ENCODE assay signal across 12 cellular contexts in the genomic region with DNA sequence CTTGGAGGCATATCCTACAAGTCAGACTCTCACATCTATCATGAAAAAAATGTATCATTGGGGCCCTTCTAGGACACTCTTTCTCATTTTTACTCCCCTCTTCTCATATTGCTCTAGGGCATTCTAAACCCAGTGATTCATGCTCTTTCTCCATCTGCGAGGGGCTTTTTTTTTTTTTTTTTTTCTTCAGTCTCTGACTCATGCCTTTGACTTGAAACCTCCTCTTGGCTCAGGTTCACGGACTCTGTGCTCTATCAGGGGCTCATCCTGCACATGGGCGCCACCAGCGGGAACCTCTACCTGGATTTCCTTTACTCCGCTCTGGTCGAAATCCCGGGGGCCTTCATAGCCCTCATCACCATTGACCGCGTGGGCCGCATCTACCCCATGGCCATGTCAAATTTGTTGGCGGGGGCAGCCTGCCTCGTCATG. TPM values are rescaled to one million over a fixed set of nuclear protein-coding genes. Genes with fewer than 3 reads are reported as not detected.
DNase-seq lines count a peak whose midpoint lies in the region; ATAC-seq and TF ChIP-seq lines count a peak whose summit lies in the region.
"Had no signal": no experiment of that assay in that cellular context is flagged by ENCODE, and none has a peak within 500 bp of the region (broad histone marks: within the 10 kb centered on the region; RNA-seq: fewer than 3 reads in every experiment).

No MANE protein-coding gene starts in this region.

- peak; percentile 80 for DNase-seq in Caki2 (ENCODE audit: low read depth)
- peak; percentile 19 for DNase-seq in NCI-H2171 treated with DMSO at 0.1 percent for 48 hours (lab: John Stamatoyannopoulos, UW)
- peak; percentile 39 for DNase-seq in epithelial cell of proximal tubule (ENCODE audit: low read depth)
- DNase-seq in osteocyte (ENCODE audit: extremely low spot score, unreplicated experiment): peak; percentile 75
- DNase-seq in NCI-H2029 treated with DMSO at 0.1 percent for 48 hours (lab: John Stamatoyannopoulos, UW): no peak
- DNase-seq in 8988T: no peak
- DNase-seq: body of pancreas, NCI-H526, WERI-Rb-1 had no signal

- in situ Hi-C loops in Caki2 (cut with HindIII; ENCODE audit: low pct_unique_long_range_greater_than_20kb, low sequenced_read_pairs): no loop called here

- H3K27ac Mint-ChIP-seq in osteocyte (ENCODE audit: unreplicated experiment): peak overlapping the region; percentile 33

- TF ChIP-seq CTCF in epithelial cell of proximal tubule (conservative IDR thresholded peaks at IDR 0.05; ENCODE audit: low read depth, low read length): no peak
- no peak for TF ChIP-seq CTCF in osteocyte (IDR thresholded peaks at IDR 0.05)

- H3K36me3 Mint-ChIP-seq in osteocyte (ENCODE audit: unreplicated experiment): peaks cover 4% of the 10 kb centered on the region

- ATAC-seq in HG03342 (IDR thresholded peaks at IDR 0.05; ENCODE audit: unreplicated experiment) (no peak), HG02840 (IDR thresholded peaks at IDR 0.05; ENCODE audit: low FRiP score, unreplicated experiment) (no peak)
- ATAC-seq: body of pancreas had no signal

- no peak overlapping the region for H3K4me3 Mint-ChIP-seq in osteocyte (ENCODE audit: unreplicated experiment)

- no peak overlapping the region for H3K4me3 ChIP-seq in epithelial cell of proximal tubule (ENCODE audit: low read depth, low read length)
- H3K4me3 ChIP-seq: body of pancreas, skin epidermis had no signal

- no peaks in the 10 kb centered on the region for H3K27me3 Mint-ChIP-seq in osteocyte (ENCODE audit: unreplicated experiment)

- peaks cover 3% of the 10 kb centered on the region for H3K9me3 Mint-ChIP-seq in osteocyte (ENCODE audit: unreplicated experiment)

- H3K4me1 Mint-ChIP-seq in osteocyte (ENCODE audit: unreplicated experiment): peaks cover 38% of the 10 kb centered on the region

RNA-seq across cellular contexts. Expression of a gene that starts 17.8 kb away (rescaled TPM):
- not detected in 2 replicates for total RNA-seq in Caki2 (2014; rRNA removed; shearing (Covaris generic); ENCODE audit: low replicate concordance)
- total RNA-seq in epithelial cell of proximal tubule (0.12 TPM in 1 of 2 replicates, not detected in the other), osteocyte (1.0 and 1.5 TPM in 2 replicates)

Comparison
In these comparisons a context has a peak if more than half of its experiments do, and no peak if none do; other contexts are left out.
1. DNase-seq: peak in Caki2 (single experiment), NCI-H2171 treated with DMSO at 0.1 percent for 48 hours (single experiment), epithelial cell of proximal tubule (single experiment) and osteocyte (single experiment); none in NCI-H2029 treated with DMSO at 0.1 percent for 48 hours (single experiment) and 8988T (single experiment).